ENCODE assay signal across 15 cellular contexts in genomic region chr10:34294137-34294536, GRCh38.
DNase-seq lines count a peak whose midpoint lies in the region; ATAC-seq and TF ChIP-seq lines count a peak whose summit lies in the region.
"Had no signal": no experiment of that assay in that cellular context is flagged by ENCODE, and none has a peak within 500 bp of the region (broad histone marks: within the 10 kb centered on the region; RNA-seq: fewer than 3 reads in every experiment).

No MANE protein-coding gene starts in this region.

- POLR2A ChIA-PET in WTC11 (lab: Charles Lee) = no interaction called here

- H3K79me2 ChIP-seq in GM23338 (replicated peaks; ENCODE audit: insufficient read depth) (no peaks in the 10 kb centered on the region), osteoblast (ENCODE audit: insufficient read depth, low read length) (no peaks in the 10 kb centered on the region)

- H3K36me3 ChIP-seq in GM23338 (ENCODE audit: insufficient read depth) (no peaks in the 10 kb centered on the region), HUES48 (ENCODE audit: control insufficient read depth, insufficient read depth, low read length) (no peaks in the 10 kb centered on the region), iPS-20b (ENCODE audit: insufficient read depth, low read depth, low read length) (no peaks in the 10 kb centered on the region), osteoblast (ENCODE audit: insufficient read depth, low read length) (no peaks in the 10 kb centered on the region)
- H3K36me3 ChIP-seq: SJCRH30 had no signal

- no peaks in the 10 kb centered on the region for H3K36me3 Mint-ChIP-seq in GM23338 (ENCODE audit: low read depth)
- H3K36me3 Mint-ChIP-seq in WTC11 = no peaks in the 10 kb centered on the region
- H3K36me3 Mint-ChIP-seq: CD8-positive, alpha-beta memory T cell had no signal

- H3K4me1 Mint-ChIP-seq in GM23338 = peaks cover 36% of the 10 kb centered on the region
- H3K4me1 Mint-ChIP-seq in WTC11 = peaks cover 44% of the 10 kb centered on the region
- H3K4me1 Mint-ChIP-seq: CD8-positive, alpha-beta memory T cell had no signal

- H3K9me3 ChIP-seq in HUES48 (ENCODE audit: control insufficient read depth, insufficient read depth, low read length) (no peaks in the 10 kb centered on the region), iPS-20b (ENCODE audit: insufficient read depth, low read depth, low read length) (no peaks in the 10 kb centered on the region), osteoblast (ENCODE audit: low read depth, low read length) (no peaks in the 10 kb centered on the region)
- H3K9me3 ChIP-seq: SJCRH30 had no signal

- H4K20me1 ChIP-seq in GM23338 (replicated peaks; ENCODE audit: insufficient read depth) = no peaks in the 10 kb centered on the region
- H4K20me1 ChIP-seq in osteoblast (ENCODE audit: insufficient read depth, low read length) = no peaks in the 10 kb centered on the region

- peak overlapping the region; percentile 15; the same call in 1 of the 2 replicates for H3K4me2 ChIP-seq in GM23338
- no peak overlapping the region for H3K4me2 ChIP-seq in osteoblast (ENCODE audit: insufficient read depth, low read length)

- H3K4me3 ChIP-seq in GM23338 (no peak overlapping the region), HUES48 (ENCODE audit: low read depth, low read length) (no peak overlapping the region), iPS-20b (ENCODE audit: low read length) (no peak overlapping the region), osteoblast (ENCODE audit: insufficient read depth, low read length) (no peak overlapping the region)
- H3K4me3 ChIP-seq: SJCRH30 had no signal

- H3K27me3 ChIP-seq in GM23338 (ENCODE audit: insufficient read depth) (no peaks in the 10 kb centered on the region), HUES48 (ENCODE audit: control insufficient read depth, insufficient read depth, low read length) (no peaks in the 10 kb centered on the region), iPS-20b (ENCODE audit: insufficient read depth, low read length) (no peaks in the 10 kb centered on the region), osteoblast (ENCODE audit: insufficient read depth, low read length) (no peaks in the 10 kb centered on the region)
- H3K27me3 ChIP-seq: SJCRH30 had no signal

- no peaks in the 10 kb centered on the region; the same call in 1 of the 2 replicates for H3K9me2 ChIP-seq in GM23338 (ENCODE audit: insufficient read depth)

- H3K27ac Mint-ChIP-seq in GM23338 (peak overlapping the region; percentile 76; the same call in 1 of the 2 replicates), WTC11 (peak overlapping the region; percentile 66)
- H3K27ac Mint-ChIP-seq: HFFc6 had no signal

- no peak overlapping the region for H3K9ac ChIP-seq in HUES48 (ENCODE audit: low read depth, low read length)
- peak overlapping the region; percentile 2; the same call in 1 of the 2 replicates for H3K9ac ChIP-seq in iPS-20b (ENCODE audit: low read depth, low read length)

- TF ChIP-seq CTCF in GM23338 (conservative IDR thresholded peaks at IDR 0.05; ENCODE audit: low read depth in 2 of 2) (no peak), WTC11 (IDR thresholded peaks at IDR 0.05) (no peak), osteoblast (IDR thresholded peaks at IDR 0.05; ENCODE audit: extremely low read depth, low read depth, low read length) (no peak)

- CTCF ChIA-PET in WTC11 (lab: Charles Lee) = interaction anchor here (0.8 kb wide), 1 partner anchor 12 kb away, joined by 3 read pairs; no protein-coding TSS in a partner anchor

- peaks cover 22% of the 10 kb centered on the region for H3K4me1 ChIP-seq in GM23338 (ENCODE audit: insufficient read depth)
- peaks cover 27% of the 10 kb centered on the region for H3K4me1 ChIP-seq in HUES48 (ENCODE audit: control insufficient read depth, insufficient read depth, low read length)
- H3K4me1 ChIP-seq in iPS-20b (ENCODE audit: insufficient read depth, low read length) = peaks cover 12% of the 10 kb centered on the region
- peaks cover 20% of the 10 kb centered on the region for H3K4me1 ChIP-seq in osteoblast (ENCODE audit: insufficient read depth, low read length)

- H3K9me3 Mint-ChIP-seq in GM23338 (no peaks in the 10 kb centered on the region), WTC11 (no peaks in the 10 kb centered on the region)
- H3K9me3 Mint-ChIP-seq: HFFc6 had no signal

- DNase-seq in GM23338 (ENCODE audit: low spot score) (no peak), WTC11 (ENCODE audit: low spot score) (no peak), NCI-H1694 treated with DMSO at 0.1 percent for 48 hours (lab: John Stamatoyannopoulos, UW) (no peak), osteoblast (ENCODE audit: insufficient read length, low spot score, missing footprints) (no peak)
- DNase-seq: C1 segment of cervical spinal cord; CD8-positive, alpha-beta memory T cell; DMS79; HFFc6; Kasumi-1; MM.1S; NCI-H1092; SJCRH30 had no signal

- peaks cover 2% of the 10 kb centered on the region for H3K27me3 Mint-ChIP-seq in GM23338 (ENCODE audit: insufficient read depth, low read depth, poor library complexity)
- H3K27me3 Mint-ChIP-seq in WTC11 (ENCODE audit: low read depth) = no peaks in the 10 kb centered on the region
- H3K27me3 Mint-ChIP-seq: CD8-positive, alpha-beta memory T cell had no signal

- H3K4me3 Mint-ChIP-seq in GM23338 = peak overlapping the region; percentile 21; the same call in 2 of the 3 replicates
- H3K4me3 Mint-ChIP-seq in WTC11 = no peak overlapping the region
- H3K4me3 Mint-ChIP-seq: CD8-positive, alpha-beta memory T cell; HFFc6 had no signal

- no peak for ATAC-seq in GM23338
- ATAC-seq in WTC11 = no peak
- ATAC-seq in GM18870 (IDR thresholded peaks at IDR 0.05; ENCODE audit: unreplicated experiment) = no peak

- peak overlapping the region; percentile 1; the same call in 1 of the 2 replicates for H3K27ac ChIP-seq in GM23338 (ENCODE audit: low read depth)
- H3K27ac ChIP-seq in HUES48 (ENCODE audit: low read depth, low read length) = peak overlapping the region; percentile 46
- no peak overlapping the region for H3K27ac ChIP-seq in iPS-20b (ENCODE audit: low read length)
- H3K27ac ChIP-seq in osteoblast (ENCODE audit: low read depth, low read length) = no peak overlapping the region
- H3K27ac ChIP-seq: SJCRH30 had no signal

- H3F3A ChIP-seq in GM23338 (replicated peaks; ENCODE audit: low read depth) = no peaks in the 10 kb centered on the region

- H2AFZ ChIP-seq in GM23338 = no peak overlapping the region
- H2AFZ ChIP-seq in osteoblast (ENCODE audit: low read length) = no peak overlapping the region

TF ChIP-seq in GM23338, 12 proteins besides CTCF, POLR2A, EP300 and RAD21 (continues in another document):
- TF ChIP-seq CREB1 (CRISPR knock-in tag; IDR thresholded peaks at IDR 0.05; ENCODE audit: low read depth) (no peak), EZH2phosphoT487 (IDR thresholded peaks at IDR 0.05; ENCODE audit: unreplicated experiment) (no peak), EZH2 (IDR thresholded peaks at IDR 0.05; ENCODE audit: low read depth, unreplicated experiment) (no peak)

TF ChIP-seq in WTC11, 78 proteins besides CTCF, POLR2A, EP300 and RAD21:
- no peak for TF ChIP-seq ZNF423 (CRISPR knock-in tag; IDR thresholded peaks at IDR 0.05)
- no peak for TF ChIP-seq STAT6 (CRISPR knock-in tag; conservative IDR thresholded peaks at IDR 0.05; ENCODE audit: low read depth)
- no peak for TF ChIP-seq SMAD3 (CRISPR knock-in tag; IDR thresholded peaks at IDR 0.05; ENCODE audit: borderline replicate concordance)
- no peak for TF ChIP-seq ZNF317 (CRISPR knock-in tag; IDR thresholded peaks at IDR 0.05; ENCODE audit: borderline replicate concordance, low read depth)
- no peak for TF ChIP-seq TP53 (CRISPR knock-in tag; IDR thresholded peaks at IDR 0.05)
- no peak for TF ChIP-seq ATF1 (CRISPR knock-in tag; IDR thresholded peaks at IDR 0.05)
- TF ChIP-seq ZNF671 (CRISPR knock-in tag; IDR thresholded peaks at IDR 0.05) = no peak
- no peak for TF ChIP-seq SMAD4 (CRISPR knock-in tag; IDR thresholded peaks at IDR 0.05)
- TF ChIP-seq, protein P1, sequence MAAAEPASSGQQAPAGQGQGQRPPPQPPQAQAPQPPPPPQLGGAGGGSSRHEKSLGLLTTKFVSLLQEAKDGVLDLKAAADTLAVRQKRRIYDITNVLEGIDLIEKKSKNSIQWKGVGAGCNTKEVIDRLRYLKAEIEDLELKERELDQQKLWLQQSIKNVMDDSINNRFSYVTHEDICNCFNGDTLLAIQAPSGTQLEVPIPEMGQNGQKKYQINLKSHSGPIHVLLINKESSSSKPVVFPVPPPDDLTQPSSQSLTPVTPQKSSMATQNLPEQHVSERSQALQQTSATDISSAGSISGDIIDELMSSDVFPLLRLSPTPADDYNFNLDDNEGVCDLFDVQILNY (CRISPR knock-in tag; IDR thresholded peaks at IDR 0.05) = no peak
- TF ChIP-seq ZNF138 (CRISPR knock-in tag; conservative IDR thresholded peaks at IDR 0.05) = no peak
- TF ChIP-seq CBFB (CRISPR knock-in tag; IDR thresholded peaks at IDR 0.05; ENCODE audit: low read depth) = no peak
- no peak for TF ChIP-seq MXD4 (CRISPR knock-in tag; IDR thresholded peaks at IDR 0.05; ENCODE audit: borderline replicate concordance)
- no peak for TF ChIP-seq MYBL2 (CRISPR knock-in tag; IDR thresholded peaks at IDR 0.05)
TF ChIP-seq in WTC11: peak in this region for 0.

Comparison
In these comparisons a context has a peak if more than half of its experiments do, and no peak if none do; other contexts are left out.
1. H3K27ac ChIP-seq: peak in GM23338 (single experiment) and HUES48 (single experiment); none in iPS-20b (single experiment) and osteoblast (single experiment).